Comparison of ENCODE assay signal across 23 cellular contexts in the genomic region with DNA sequence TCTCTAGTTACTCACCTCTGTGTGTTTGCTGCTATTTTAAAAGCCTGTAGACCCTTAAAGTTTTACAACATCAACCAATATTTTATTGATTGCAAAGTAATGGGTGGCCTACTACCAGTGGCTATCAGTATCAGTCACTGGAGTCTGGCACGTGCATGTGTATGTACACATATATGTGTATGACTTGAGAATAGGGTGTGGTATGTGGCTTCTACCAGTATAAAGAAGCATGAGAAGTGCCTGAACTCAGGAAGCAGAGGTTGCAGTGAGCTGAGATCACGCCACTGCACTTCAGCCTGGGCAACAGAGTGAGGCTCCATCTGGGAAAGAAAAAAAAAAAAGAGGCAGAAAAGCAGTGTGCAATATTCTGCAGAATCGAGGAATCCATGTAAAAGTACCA. TPM values are rescaled to one million over a fixed set of nuclear protein-coding genes. Genes with fewer than 3 reads are reported as not detected.
"Had no signal": no experiment of that assay in that cellular context is flagged by ENCODE, and none has a peak within 500 bp of the region (broad histone marks: within the 10 kb centered on the region; RNA-seq: fewer than 3 reads in every experiment).

No MANE protein-coding gene starts in this region.

- H3K4me3 ChIP-seq: K562, SJSA1, SK-N-MC had no signal

- DNase-seq: Kasumi-1, MM.1S, NCI-H1092 treated with DMSO at 0.1 percent for 48 hours, NCI-H1436, NCI-H187, NCI-H2029, NCI-H2081 treated with DMSO at 0.1 percent for 48 hours, NCI-H2171, NCI-H226, NCI-H446, NCI-H510A, NCI-H524 treated with DMSO at 0.1 percent for 48 hours, NCI-H69, NCI-H774, Right ventricle myocardium superior, RPMI8226, SIG-M5 had no signal

- H3K4me1 Mint-ChIP-seq: IgD-negative memory B cell had no signal

- H3K36me3 Mint-ChIP-seq: IgD-negative memory B cell had no signal

- H3K27ac ChIP-seq: HL-60, KMS-11, SJSA1, SK-N-MC had no signal

- H3K4me2 ChIP-seq: KMS-11 had no signal

- H3K27ac Mint-ChIP-seq: IgD-negative memory B cell had no signal

- H3K27me3 ChIP-seq: SJSA1 had no signal

- H3K36me3 ChIP-seq: SJSA1 had no signal

- H3K9me3 ChIP-seq: SJSA1 had no signal

- H3K9ac ChIP-seq: KMS-11 had no signal

- ATAC-seq: K562 had no signal

- H3K4me1 ChIP-seq: SJSA1 had no signal

- H3K4me3 Mint-ChIP-seq: IgD-negative memory B cell had no signal

RNA-seq across cellular contexts. Expression of gene GAS2L3, which starts 45.4 kb away (rescaled TPM):
- polyA plus RNA-seq: IgD-negative memory B cell had no signal

RNA-seq across cellular contexts. Expression of gene NR1H4, which starts 54.4 kb away (rescaled TPM):
- total RNA-seq: K562, Right ventricle myocardium superior had no signal
- polyA plus RNA-seq: IgD-negative memory B cell had no signal
